Comparison of ENCODE assay signal across 1 cellular context in the genomic region with DNA sequence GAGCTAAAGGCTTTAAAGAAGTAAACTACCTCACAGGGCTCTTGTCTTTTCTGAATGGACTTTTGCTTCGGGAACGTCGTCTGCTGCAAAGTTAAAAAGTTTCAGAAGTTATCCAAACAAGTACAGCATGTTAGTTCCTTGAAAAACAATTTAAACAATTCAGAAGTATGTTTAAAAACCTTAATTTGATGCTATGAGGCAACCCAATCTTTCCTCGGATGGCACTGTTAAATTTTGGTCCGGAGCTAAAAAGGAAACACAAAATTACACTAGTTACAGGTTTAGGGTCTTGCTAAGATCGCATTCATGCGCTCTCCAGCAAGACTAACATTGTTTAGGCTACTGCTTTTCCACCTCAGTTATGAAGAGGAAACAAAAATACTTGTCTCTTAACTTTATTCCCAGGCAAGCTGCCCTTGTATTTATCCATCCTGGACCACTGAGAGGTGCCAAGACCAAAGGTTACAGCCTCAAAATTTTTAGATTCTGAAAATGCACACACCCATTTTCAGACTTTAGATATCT.
TF ChIP-seq lines count a peak whose summit lies in the region.

No MANE protein-coding gene starts in this region.

TF ChIP-seq in HepG2, 621 proteins besides CTCF, POLR2A, EP300 and RAD21 (continued from another document):
- TF ChIP-seq AFF4 (CRISPR knock-in tag; IDR thresholded peaks at IDR 0.05) (no peak), ZNF24 (IDR thresholded peaks at IDR 0.05) (no peak), KDM5B (CRISPR knock-in tag; IDR thresholded peaks at IDR 0.05; ENCODE audit: borderline replicate concordance) (no peak)
